ENCODE assay signal across 14 cellular contexts in genomic region chr12:51381226-51382079, GRCh38. TPM values are rescaled to one million over a fixed set of nuclear protein-coding genes. Genes with fewer than 3 reads are reported as not detected.
DNase-seq lines count a peak whose midpoint lies in the region; ATAC-seq and TF ChIP-seq lines count a peak whose summit lies in the region.
"Had no signal": no experiment of that assay in that cellular context is flagged by ENCODE, and none has a peak within 500 bp of the region (broad histone marks: within the 10 kb centered on the region; RNA-seq: fewer than 3 reads in every experiment).

No MANE protein-coding gene starts in this region.

- H3K4me3 Mint-ChIP-seq in CD4-positive, alpha-beta T cell, result no peak overlapping the region
- H3K4me3 Mint-ChIP-seq in HFFc6, result no peak overlapping the region
- H3K4me3 Mint-ChIP-seq in activated CD4-positive, alpha-beta memory T cell treated with anti-CD3 and anti-CD28 coated beads for 36 hours, result no peak overlapping the region

- no peaks in the 10 kb centered on the region for H3K27me3 ChIP-seq in CD4-positive, alpha-beta T cell (ENCODE audit: control insufficient read depth, insufficient read depth, low read length)
- H3K27me3 ChIP-seq in adipocyte (replicated peaks; ENCODE audit: control insufficient read depth, insufficient read depth, low read length), result no peaks in the 10 kb centered on the region

- H3K36me3 Mint-ChIP-seq in CD4-positive, alpha-beta T cell (ENCODE audit: low read depth), result peaks cover 61% of the 10 kb centered on the region
- peaks cover 11% of the 10 kb centered on the region; the same call in 1 of the 2 replicates for H3K36me3 Mint-ChIP-seq in HFFc6 (ENCODE audit: low read depth)
- H3K36me3 Mint-ChIP-seq in activated CD4-positive, alpha-beta memory T cell treated with anti-CD3 and anti-CD28 coated beads for 36 hours, result peaks cover 8% of the 10 kb centered on the region

- intact Hi-C loops in CD4-positive, alpha-beta T cell (cut with DNase I, micrococcal nuclease), result no loop called here
- intact Hi-C loops in head of caudate nucleus (cut with DNase I), result no loop called here
- intact Hi-C loops in activated CD4-positive, alpha-beta memory T cell treated with anti-CD3 and anti-CD28 coated beads for 36 hours (cut with micrococcal nuclease), result no loop called here

- no peaks in the 10 kb centered on the region for H3K27me3 Mint-ChIP-seq in CD4-positive, alpha-beta T cell
- no peaks in the 10 kb centered on the region for H3K27me3 Mint-ChIP-seq in HFFc6 (ENCODE audit: insufficient read depth)
- no peaks in the 10 kb centered on the region for H3K27me3 Mint-ChIP-seq in activated CD4-positive, alpha-beta memory T cell treated with anti-CD3 and anti-CD28 coated beads for 36 hours

- H3K36me3 ChIP-seq in adipocyte (ENCODE audit: control insufficient read depth, insufficient read depth, low read length, severe bottlenecking), result no peaks in the 10 kb centered on the region

- H3K4me1 Mint-ChIP-seq in CD4-positive, alpha-beta T cell (ENCODE audit: low read depth), result peaks cover 60% of the 10 kb centered on the region
- peaks cover 27% of the 10 kb centered on the region for H3K4me1 Mint-ChIP-seq in HFFc6 (ENCODE audit: low read depth)
- peaks cover 20% of the 10 kb centered on the region for H3K4me1 Mint-ChIP-seq in activated CD4-positive, alpha-beta memory T cell treated with anti-CD3 and anti-CD28 coated beads for 36 hours (ENCODE audit: low read depth)

- no peak for TF ChIP-seq CTCF in CD4-positive, alpha-beta T cell (IDR thresholded peaks at IDR 0.05)
- no peak for TF ChIP-seq CTCF in HFFc6 (IDR thresholded peaks at IDR 0.05)

- H3K9me3 Mint-ChIP-seq in CD4-positive, alpha-beta T cell, result no peaks in the 10 kb centered on the region
- H3K9me3 Mint-ChIP-seq in HFFc6, result no peaks in the 10 kb centered on the region
- no peaks in the 10 kb centered on the region for H3K9me3 Mint-ChIP-seq in activated CD4-positive, alpha-beta memory T cell treated with anti-CD3 and anti-CD28 coated beads for 36 hours

- POLR2A ChIA-PET in CD4-positive, alpha-beta T cell (lab: Charles Lee), result interaction anchor here (1.6 kb wide), 1 partner anchor 13 kb away, joined by 4 read pairs; no protein-coding TSS in a partner anchor
- POLR2A ChIA-PET in activated CD4-positive, alpha-beta memory T cell treated with anti-CD3 and anti-CD28 coated beads for 36 hours (lab: Charles Lee), result interaction anchor here (1.3 kb wide), 1 partner anchor 9 kb away, joined by 3 read pairs; no protein-coding TSS in a partner anchor

- no peak overlapping the region for H3K27ac ChIP-seq in CD4-positive, alpha-beta T cell (ENCODE audit: low read depth, low read length)
- H3K27ac ChIP-seq: psoas muscle had no signal

- no peak overlapping the region for H3K9ac ChIP-seq in adipocyte (ENCODE audit: low read length)

- no peak for ATAC-seq in CD4-positive, alpha-beta T cell (ENCODE audit: poor library complexity)
- ATAC-seq: HepG2, psoas muscle had no signal

- CTCF ChIA-PET in CD4-positive, alpha-beta T cell (lab: Charles Lee), result no interaction called here
- CTCF ChIA-PET in activated CD4-positive, alpha-beta memory T cell treated with anti-CD3 and anti-CD28 coated beads for 36 hours (lab: Charles Lee), result interaction anchor here (1.7 kb wide), 1 partner anchor 13 kb away, joined by 4 read pairs; no protein-coding TSS in a partner anchor

- no peak overlapping the region for H3K4me3 ChIP-seq in adipocyte (ENCODE audit: low read length)
- H3K4me3 ChIP-seq: psoas muscle had no signal

- H3K4me1 ChIP-seq in adipocyte (ENCODE audit: control insufficient read depth, insufficient read depth, low read length), result peaks cover 7% of the 10 kb centered on the region
- H3K4me1 ChIP-seq: psoas muscle had no signal

- no peak for DNase-seq in CD4-positive, alpha-beta T cell
- DNase-seq in HFFc6 (no peak), adipocyte (ENCODE audit: low read depth) (peak; percentile 33), myocyte (ENCODE audit: low read depth) (peak; percentile 74), head of caudate nucleus (no peak), UCSD-AML1 (lab: John Stamatoyannopoulos, UW; ENCODE audit: unreplicated experiment) (no peak)
- DNase-seq in activated CD4-positive, alpha-beta memory T cell treated with anti-CD3 and anti-CD28 coated beads for 36 hours, result no peak
- DNase-seq: Calu3, NCI-H187, psoas muscle, SHP77 treated with DMSO at 0.1 percent for 48 hours had no signal

- peak overlapping the region; percentile 51 for H3K27ac Mint-ChIP-seq in CD4-positive, alpha-beta T cell
- H3K27ac Mint-ChIP-seq in HFFc6, result peak overlapping the region; percentile 47
- H3K27ac Mint-ChIP-seq in activated CD4-positive, alpha-beta memory T cell treated with anti-CD3 and anti-CD28 coated beads for 36 hours, result no peak overlapping the region

- no peaks in the 10 kb centered on the region for H3K9me3 ChIP-seq in CD4-positive, alpha-beta T cell (ENCODE audit: control insufficient read depth, low read length)
- no peaks in the 10 kb centered on the region for H3K9me3 ChIP-seq in adipocyte (ENCODE audit: control insufficient read depth, low read length)
- H3K9me3 ChIP-seq: psoas muscle had no signal

RNA-seq across cellular contexts. Expression of gene GALNT6, which starts 9.8 kb away (rescaled TPM):
- total RNA-seq in CD4-positive, alpha-beta T cell, result 10 to 100 TPM; 10.2 to 13.7 TPM
- total RNA-seq in HFFc6 (2021; fragmentation: NEBNext Ultra II Directional; extraction: Animal tissue kit (Norgen Biotek cat#: 25700)), result 10 to 100 TPM; 68.2 to 93.9 (median 71.7) TPM
- 0.05 TPM in 1 of 2 replicates, not detected in the other for total RNA-seq in myocyte
- polyA plus RNA-seq in myocyte (2012), result not detected
- total RNA-seq in activated CD4-positive, alpha-beta memory T cell treated with anti-CD3 and anti-CD28 coated beads for 36 hours, result 10 to 100 TPM; 13.1 to 15.8 TPM

RNA-seq across cellular contexts. Expression of gene CELA1, which starts 35.0 kb away (rescaled TPM):
- 1 to 10 TPM in 1 of 2 experiments, under 1 TPM in 1; 0.85 to 1.2 TPM for total RNA-seq in CD4-positive, alpha-beta T cell
- total RNA-seq in HFFc6 (2021; fragmentation: NEBNext Ultra II Directional; extraction: Animal tissue kit (Norgen Biotek cat#: 25700)), result not detected
- total RNA-seq in myocyte, result not detected in 2 replicates
- not detected for polyA plus RNA-seq in myocyte (2012)
- total RNA-seq in activated CD4-positive, alpha-beta memory T cell treated with anti-CD3 and anti-CD28 coated beads for 36 hours, result under 1 TPM in 1 of 2 experiments, not detected in 1; 0.24 TPM
- total RNA-seq: aorta, Calu3, H1, HepG2, psoas muscle had no signal
- polyA plus RNA-seq: aorta, HepG2, psoas muscle had no signal

RNA-seq across cellular contexts. Expression of gene SLC4A8, which starts 43.2 kb away (rescaled TPM):
- 1 to 10 TPM; 1.3 to 1.8 TPM for total RNA-seq in CD4-positive, alpha-beta T cell
- total RNA-seq in HFFc6 (2021; fragmentation: NEBNext Ultra II Directional; extraction: Animal tissue kit (Norgen Biotek cat#: 25700)), result 10 to 100 TPM; 10.2 to 21.9 (median 14.4) TPM
- total RNA-seq in myocyte, result 0.59 and 2.9 TPM in 2 replicates
- 0.64 TPM for polyA plus RNA-seq in myocyte (2012)
- 1 to 10 TPM; 1.8 to 3.7 TPM for total RNA-seq in activated CD4-positive, alpha-beta memory T cell treated with anti-CD3 and anti-CD28 coated beads for 36 hours

RNA-seq across cellular contexts. Expression of gene BIN2, which starts 57.5 kb away (rescaled TPM):
- total RNA-seq in CD4-positive, alpha-beta T cell, result 100 to 1,000 TPM; 127 to 138 TPM
- total RNA-seq in HFFc6 (2021; fragmentation: NEBNext Ultra II Directional; extraction: Animal tissue kit (Norgen Biotek cat#: 25700)), result not detected
- not detected in 2 replicates for total RNA-seq in myocyte
- not detected for polyA plus RNA-seq in myocyte (2012)
- 10 to 100 TPM; 59.1 to 64.6 TPM for total RNA-seq in activated CD4-positive, alpha-beta memory T cell treated with anti-CD3 and anti-CD28 coated beads for 36 hours
- total RNA-seq: Calu3, H1, HepG2 had no signal
- polyA plus RNA-seq: H1, HepG2 had no signal

Comparison
In these comparisons a context has a peak if more than half of its experiments do, and no peak if none do; other contexts are left out.
1. DNase-seq: peak in adipocyte (single experiment) and myocyte (single experiment); none in CD4-positive, alpha-beta T cell (0 of 10), HFFc6 (single experiment), head of caudate nucleus (0 of 42), UCSD-AML1 (single experiment) and activated CD4-positive, alpha-beta memory T cell treated with anti-CD3 and anti-CD28 coated beads for 36 hours (single experiment).
2. RNA of gene GALNT6, which starts 9.8 kb away (total RNA-seq): 68.2 to 93.9 TPM in HFFc6, 13.1 to 15.8 TPM in activated CD4-positive, alpha-beta memory T cell treated with anti-CD3 and anti-CD28 coated beads for 36 hours and 10.2 to 13.7 TPM in CD4-positive, alpha-beta T cell; 0.05 TPM in myocyte; every median in the first group is over 10 times any median in the second.